Comparison of ENCODE assay signal across 1 cellular context in the genomic region with DNA sequence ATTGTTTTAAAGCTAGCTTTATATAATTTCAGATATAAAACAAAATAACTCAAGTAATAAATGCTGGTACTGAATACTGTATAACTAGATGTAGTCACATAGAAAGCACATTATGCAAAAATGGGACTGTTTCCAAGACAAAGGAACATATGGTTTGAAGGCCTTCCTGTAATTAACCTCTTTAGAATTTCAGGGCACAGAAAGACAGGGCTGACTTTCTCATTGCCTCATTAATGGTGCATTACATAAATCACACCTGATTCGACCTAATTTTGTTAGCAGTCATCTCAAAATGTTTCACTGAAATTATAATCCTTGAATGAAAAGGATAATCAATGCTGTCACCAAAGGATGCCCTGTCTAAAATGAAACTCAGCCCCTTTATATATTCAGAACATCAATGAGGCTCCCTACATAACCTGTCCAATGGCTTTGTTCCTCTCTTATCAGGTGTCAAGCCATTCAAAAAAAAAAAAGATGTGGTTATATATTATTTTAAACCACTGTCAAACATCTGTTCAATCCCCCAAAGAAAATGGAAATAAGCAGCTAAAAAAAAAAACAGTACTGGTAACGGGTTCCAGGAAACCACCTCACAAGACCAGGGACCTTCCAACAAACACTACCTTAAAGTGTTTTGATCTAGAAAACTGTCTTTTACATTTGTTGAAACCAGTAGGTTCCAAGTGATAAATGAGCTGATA.
A peak's percentile ranks its signal among the peaks of the same experiment; 100 is the strongest.
TF ChIP-seq lines count a peak whose summit lies in the region.

No MANE protein-coding gene starts in this region.

TF ChIP-seq in GM12878, 131 proteins besides CTCF, POLR2A, EP300 and RAD21 (continued from another document and continues in another):
- TF ChIP-seq ASH2L (IDR thresholded peaks at IDR 0.05; ENCODE audit: borderline replicate concordance, low read depth) (no peak), RELA (IDR thresholded peaks at IDR 0.05; ENCODE audit: borderline replicate concordance, partially characterized antibody) (peak; percentile 17), EZH2 (IDR thresholded peaks at IDR 0.05; ENCODE audit: borderline replicate concordance, control insufficient read depth, low read depth, low read length) (no peak), STAT3 (IDR thresholded peaks at IDR 0.05; ENCODE audit: low read depth, low read length) (0 out of 2 replicates have a peak, but pooled peaks have one; percentile 38), STAT1 (conservative IDR thresholded peaks at IDR 0.05) (no peak), CBX5 (IDR thresholded peaks at IDR 0.05; ENCODE audit: low read depth) (no peak), ZNF384 (IDR thresholded peaks at IDR 0.05; ENCODE audit: borderline replicate concordance, low read depth, low read length) (peak; percentile 84), JUND (IDR thresholded peaks at IDR 0.05; ENCODE audit: low read depth, low read length) (no peak), ZNF622 (IDR thresholded peaks at IDR 0.05) (no peak), ZZZ3 (IDR thresholded peaks at IDR 0.05; ENCODE audit: control insufficient read depth, insufficient read length, low read depth) (no peak), TAF1 (IDR thresholded peaks at IDR 0.05; ENCODE audit: borderline replicate concordance, low read depth, low read length) (no peak), RBBP5 (conservative IDR thresholded peaks at IDR 0.05) (no peak), ZSCAN29 (IDR thresholded peaks at IDR 0.05) (no peak), SREBF1 (IDR thresholded peaks at IDR 0.05; ENCODE audit: low read length) (no peak), ETV6 (conservative IDR thresholded peaks at IDR 0.05 in 1 of 2, IDR thresholded peaks at IDR 0.05 in 1 of 2; ENCODE audit: borderline replicate concordance in 1 of 2, low read depth in 1 of 2) (no peak), NFXL1 (IDR thresholded peaks at IDR 0.05; ENCODE audit: borderline replicate concordance) (no peak), BRCA1 (IDR thresholded peaks at IDR 0.05; ENCODE audit: low read depth, low read length) (no peak), TCF7 (IDR thresholded peaks at IDR 0.05; ENCODE audit: borderline replicate concordance) (no peak), CBFB (IDR thresholded peaks at IDR 0.05; ENCODE audit: low read depth) (no peak), ZNF207 (IDR thresholded peaks at IDR 0.05; ENCODE audit: borderline replicate concordance) (no peak), IKZF1 (conservative IDR thresholded peaks at IDR 0.05) (peak; percentile 19; the same call in 1 of the 2 replicates), MTA3 (IDR thresholded peaks at IDR 0.05; ENCODE audit: borderline replicate concordance, low read length) (no peak), RAD51 (IDR thresholded peaks at IDR 0.05) (peak; percentile 45; the same call in 1 of the 2 replicates), SREBF2 (IDR thresholded peaks at IDR 0.05; ENCODE audit: low read length) (no peak), NR2F1 (conservative IDR thresholded peaks at IDR 0.05) (peak; percentile 73), HDGF (IDR thresholded peaks at IDR 0.05) (no peak), BHLHE40 (IDR thresholded peaks at IDR 0.05; ENCODE audit: borderline replicate concordance in 1 of 2, low read depth in 2 of 2, low read length in 1 of 2) (peak in 1 of 2 experiments; percentile 21; a peak in 1 of 4 replicates), MTA2 (IDR thresholded peaks at IDR 0.05; ENCODE audit: low read depth) (peak; percentile 83), YBX1 (IDR thresholded peaks at IDR 0.05) (no peak), NFIC (IDR thresholded peaks at IDR 0.05; ENCODE audit: low read depth, low read length) (peak; percentile 38; the same call in 1 of the 2 replicates), MYB (IDR thresholded peaks at IDR 0.05; ENCODE audit: borderline replicate concordance, low read depth, low read length) (no peak), SRF (IDR thresholded peaks at IDR 0.05; ENCODE audit: low read depth in 2 of 2, low read length in 2 of 2) (no peak), IKZF2 (IDR thresholded peaks at IDR 0.05) (peak in 1 of 2 experiments; percentile 29; a peak in 1 of 4 replicates), CREB1 (IDR thresholded peaks at IDR 0.05; ENCODE audit: low read depth) (no peak), SMC3 (IDR thresholded peaks at IDR 0.05; ENCODE audit: borderline replicate concordance, low read length) (no peak), TCF12 (IDR thresholded peaks at IDR 0.05; ENCODE audit: low read depth, low read length) (no peak), POLR2AphosphoS2 (IDR thresholded peaks at IDR 0.05; ENCODE audit: low read depth, low read length) (no peak)
- TF ChIP-seq, protein P1, sequence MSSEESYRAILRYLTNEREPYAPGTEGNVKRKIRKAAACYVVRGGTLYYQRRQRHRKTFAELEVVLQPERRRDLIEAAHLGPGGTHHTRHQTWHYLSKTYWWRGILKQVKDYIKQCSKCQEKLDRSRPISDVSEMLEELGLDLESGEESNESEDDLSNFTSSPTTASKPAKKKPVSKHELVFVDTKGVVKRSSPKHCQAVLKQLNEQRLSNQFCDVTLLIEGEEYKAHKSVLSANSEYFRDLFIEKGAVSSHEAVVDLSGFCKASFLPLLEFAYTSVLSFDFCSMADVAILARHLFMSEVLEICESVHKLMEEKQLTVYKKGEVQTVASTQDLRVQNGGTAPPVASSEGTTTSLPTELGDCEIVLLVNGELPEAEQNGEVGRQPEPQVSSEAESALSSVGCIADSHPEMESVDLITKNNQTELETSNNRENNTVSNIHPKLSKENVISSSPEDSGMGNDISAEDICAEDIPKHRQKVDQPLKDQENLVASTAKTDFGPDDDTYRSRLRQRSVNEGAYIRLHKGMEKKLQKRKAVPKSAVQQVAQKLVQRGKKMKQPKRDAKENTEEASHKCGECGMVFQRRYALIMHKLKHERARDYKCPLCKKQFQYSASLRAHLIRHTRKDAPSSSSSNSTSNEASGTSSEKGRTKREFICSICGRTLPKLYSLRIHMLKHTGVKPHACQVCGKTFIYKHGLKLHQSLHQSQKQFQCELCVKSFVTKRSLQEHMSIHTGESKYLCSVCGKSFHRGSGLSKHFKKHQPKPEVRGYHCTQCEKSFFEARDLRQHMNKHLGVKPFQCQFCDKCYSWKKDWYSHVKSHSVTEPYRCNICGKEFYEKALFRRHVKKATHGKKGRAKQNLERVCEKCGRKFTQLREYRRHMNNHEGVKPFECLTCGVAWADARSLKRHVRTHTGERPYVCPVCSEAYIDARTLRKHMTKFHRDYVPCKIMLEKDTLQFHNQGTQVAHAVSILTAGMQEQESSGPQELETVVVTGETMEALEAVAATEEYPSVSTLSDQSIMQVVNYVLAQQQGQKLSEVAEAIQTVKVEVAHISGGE (CRISPR knock-in tag; IDR thresholded peaks at IDR 0.05): no peak
- TF ChIP-seq, protein P2, sequence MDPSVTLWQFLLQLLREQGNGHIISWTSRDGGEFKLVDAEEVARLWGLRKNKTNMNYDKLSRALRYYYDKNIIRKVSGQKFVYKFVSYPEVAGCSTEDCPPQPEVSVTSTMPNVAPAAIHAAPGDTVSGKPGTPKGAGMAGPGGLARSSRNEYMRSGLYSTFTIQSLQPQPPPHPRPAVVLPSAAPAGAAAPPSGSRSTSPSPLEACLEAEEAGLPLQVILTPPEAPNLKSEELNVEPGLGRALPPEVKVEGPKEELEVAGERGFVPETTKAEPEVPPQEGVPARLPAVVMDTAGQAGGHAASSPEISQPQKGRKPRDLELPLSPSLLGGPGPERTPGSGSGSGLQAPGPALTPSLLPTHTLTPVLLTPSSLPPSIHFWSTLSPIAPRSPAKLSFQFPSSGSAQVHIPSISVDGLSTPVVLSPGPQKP (IDR thresholded peaks at IDR 0.05; ENCODE audit: low read depth, low read length): no peak
- TF ChIP-seq, protein P3, sequence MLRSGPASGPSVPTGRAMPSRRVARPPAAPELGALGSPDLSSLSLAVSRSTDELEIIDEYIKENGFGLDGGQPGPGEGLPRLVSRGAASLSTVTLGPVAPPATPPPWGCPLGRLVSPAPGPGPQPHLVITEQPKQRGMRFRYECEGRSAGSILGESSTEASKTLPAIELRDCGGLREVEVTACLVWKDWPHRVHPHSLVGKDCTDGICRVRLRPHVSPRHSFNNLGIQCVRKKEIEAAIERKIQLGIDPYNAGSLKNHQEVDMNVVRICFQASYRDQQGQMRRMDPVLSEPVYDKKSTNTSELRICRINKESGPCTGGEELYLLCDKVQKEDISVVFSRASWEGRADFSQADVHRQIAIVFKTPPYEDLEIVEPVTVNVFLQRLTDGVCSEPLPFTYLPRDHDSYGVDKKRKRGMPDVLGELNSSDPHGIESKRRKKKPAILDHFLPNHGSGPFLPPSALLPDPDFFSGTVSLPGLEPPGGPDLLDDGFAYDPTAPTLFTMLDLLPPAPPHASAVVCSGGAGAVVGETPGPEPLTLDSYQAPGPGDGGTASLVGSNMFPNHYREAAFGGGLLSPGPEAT (IDR thresholded peaks at IDR 0.05; ENCODE audit: low read depth): peak; percentile 83
- TF ChIP-seq, protein P4, sequence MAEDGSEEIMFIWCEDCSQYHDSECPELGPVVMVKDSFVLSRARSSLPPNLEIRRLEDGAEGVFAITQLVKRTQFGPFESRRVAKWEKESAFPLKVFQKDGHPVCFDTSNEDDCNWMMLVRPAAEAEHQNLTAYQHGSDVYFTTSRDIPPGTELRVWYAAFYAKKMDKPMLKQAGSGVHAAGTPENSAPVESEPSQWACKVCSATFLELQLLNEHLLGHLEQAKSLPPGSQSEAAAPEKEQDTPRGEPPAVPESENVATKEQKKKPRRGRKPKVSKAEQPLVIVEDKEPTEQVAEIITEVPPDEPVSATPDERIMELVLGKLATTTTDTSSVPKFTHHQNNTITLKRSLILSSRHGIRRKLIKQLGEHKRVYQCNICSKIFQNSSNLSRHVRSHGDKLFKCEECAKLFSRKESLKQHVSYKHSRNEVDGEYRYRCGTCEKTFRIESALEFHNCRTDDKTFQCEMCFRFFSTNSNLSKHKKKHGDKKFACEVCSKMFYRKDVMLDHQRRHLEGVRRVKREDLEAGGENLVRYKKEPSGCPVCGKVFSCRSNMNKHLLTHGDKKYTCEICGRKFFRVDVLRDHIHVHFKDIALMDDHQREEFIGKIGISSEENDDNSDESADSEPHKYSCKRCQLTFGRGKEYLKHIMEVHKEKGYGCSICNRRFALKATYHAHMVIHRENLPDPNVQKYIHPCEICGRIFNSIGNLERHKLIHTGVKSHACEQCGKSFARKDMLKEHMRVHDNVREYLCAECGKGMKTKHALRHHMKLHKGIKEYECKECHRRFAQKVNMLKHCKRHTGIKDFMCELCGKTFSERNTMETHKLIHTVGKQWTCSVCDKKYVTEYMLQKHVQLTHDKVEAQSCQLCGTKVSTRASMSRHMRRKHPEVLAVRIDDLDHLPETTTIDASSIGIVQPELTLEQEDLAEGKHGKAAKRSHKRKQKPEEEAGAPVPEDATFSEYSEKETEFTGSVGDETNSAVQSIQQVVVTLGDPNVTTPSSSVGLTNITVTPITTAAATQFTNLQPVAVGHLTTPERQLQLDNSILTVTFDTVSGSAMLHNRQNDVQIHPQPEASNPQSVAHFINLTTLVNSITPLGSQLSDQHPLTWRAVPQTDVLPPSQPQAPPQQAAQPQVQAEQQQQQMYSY (CRISPR knock-in tag; IDR thresholded peaks at IDR 0.05): no peak
- TF ChIP-seq, protein P5, sequence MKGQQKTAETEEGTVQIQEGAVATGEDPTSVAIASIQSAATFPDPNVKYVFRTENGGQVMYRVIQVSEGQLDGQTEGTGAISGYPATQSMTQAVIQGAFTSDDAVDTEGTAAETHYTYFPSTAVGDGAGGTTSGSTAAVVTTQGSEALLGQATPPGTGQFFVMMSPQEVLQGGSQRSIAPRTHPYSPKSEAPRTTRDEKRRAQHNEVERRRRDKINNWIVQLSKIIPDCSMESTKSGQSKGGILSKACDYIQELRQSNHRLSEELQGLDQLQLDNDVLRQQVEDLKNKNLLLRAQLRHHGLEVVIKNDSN (IDR thresholded peaks at IDR 0.05; ENCODE audit: borderline replicate concordance, extremely low read length, insufficient read depth, low read depth, low read length): no peak
- TF ChIP-seq, protein P6, sequence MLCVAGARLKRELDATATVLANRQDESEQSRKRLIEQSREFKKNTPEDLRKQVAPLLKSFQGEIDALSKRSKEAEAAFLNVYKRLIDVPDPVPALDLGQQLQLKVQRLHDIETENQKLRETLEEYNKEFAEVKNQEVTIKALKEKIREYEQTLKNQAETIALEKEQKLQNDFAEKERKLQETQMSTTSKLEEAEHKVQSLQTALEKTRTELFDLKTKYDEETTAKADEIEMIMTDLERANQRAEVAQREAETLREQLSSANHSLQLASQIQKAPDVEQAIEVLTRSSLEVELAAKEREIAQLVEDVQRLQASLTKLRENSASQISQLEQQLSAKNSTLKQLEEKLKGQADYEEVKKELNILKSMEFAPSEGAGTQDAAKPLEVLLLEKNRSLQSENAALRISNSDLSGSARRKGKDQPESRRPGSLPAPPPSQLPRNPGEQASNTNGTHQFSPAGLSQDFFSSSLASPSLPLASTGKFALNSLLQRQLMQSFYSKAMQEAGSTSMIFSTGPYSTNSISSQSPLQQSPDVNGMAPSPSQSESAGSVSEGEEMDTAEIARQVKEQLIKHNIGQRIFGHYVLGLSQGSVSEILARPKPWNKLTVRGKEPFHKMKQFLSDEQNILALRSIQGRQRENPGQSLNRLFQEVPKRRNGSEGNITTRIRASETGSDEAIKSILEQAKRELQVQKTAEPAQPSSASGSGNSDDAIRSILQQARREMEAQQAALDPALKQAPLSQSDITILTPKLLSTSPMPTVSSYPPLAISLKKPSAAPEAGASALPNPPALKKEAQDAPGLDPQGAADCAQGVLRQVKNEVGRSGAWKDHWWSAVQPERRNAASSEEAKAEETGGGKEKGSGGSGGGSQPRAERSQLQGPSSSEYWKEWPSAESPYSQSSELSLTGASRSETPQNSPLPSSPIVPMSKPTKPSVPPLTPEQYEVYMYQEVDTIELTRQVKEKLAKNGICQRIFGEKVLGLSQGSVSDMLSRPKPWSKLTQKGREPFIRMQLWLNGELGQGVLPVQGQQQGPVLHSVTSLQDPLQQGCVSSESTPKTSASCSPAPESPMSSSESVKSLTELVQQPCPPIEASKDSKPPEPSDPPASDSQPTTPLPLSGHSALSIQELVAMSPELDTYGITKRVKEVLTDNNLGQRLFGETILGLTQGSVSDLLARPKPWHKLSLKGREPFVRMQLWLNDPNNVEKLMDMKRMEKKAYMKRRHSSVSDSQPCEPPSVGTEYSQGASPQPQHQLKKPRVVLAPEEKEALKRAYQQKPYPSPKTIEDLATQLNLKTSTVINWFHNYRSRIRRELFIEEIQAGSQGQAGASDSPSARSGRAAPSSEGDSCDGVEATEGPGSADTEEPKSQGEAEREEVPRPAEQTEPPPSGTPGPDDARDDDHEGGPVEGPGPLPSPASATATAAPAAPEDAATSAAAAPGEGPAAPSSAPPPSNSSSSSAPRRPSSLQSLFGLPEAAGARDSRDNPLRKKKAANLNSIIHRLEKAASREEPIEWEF (IDR thresholded peaks at IDR 0.05; ENCODE audit: insufficient replicate concordance, low read depth, low read length): peak; percentile 37
- TF ChIP-seq, protein P7, sequence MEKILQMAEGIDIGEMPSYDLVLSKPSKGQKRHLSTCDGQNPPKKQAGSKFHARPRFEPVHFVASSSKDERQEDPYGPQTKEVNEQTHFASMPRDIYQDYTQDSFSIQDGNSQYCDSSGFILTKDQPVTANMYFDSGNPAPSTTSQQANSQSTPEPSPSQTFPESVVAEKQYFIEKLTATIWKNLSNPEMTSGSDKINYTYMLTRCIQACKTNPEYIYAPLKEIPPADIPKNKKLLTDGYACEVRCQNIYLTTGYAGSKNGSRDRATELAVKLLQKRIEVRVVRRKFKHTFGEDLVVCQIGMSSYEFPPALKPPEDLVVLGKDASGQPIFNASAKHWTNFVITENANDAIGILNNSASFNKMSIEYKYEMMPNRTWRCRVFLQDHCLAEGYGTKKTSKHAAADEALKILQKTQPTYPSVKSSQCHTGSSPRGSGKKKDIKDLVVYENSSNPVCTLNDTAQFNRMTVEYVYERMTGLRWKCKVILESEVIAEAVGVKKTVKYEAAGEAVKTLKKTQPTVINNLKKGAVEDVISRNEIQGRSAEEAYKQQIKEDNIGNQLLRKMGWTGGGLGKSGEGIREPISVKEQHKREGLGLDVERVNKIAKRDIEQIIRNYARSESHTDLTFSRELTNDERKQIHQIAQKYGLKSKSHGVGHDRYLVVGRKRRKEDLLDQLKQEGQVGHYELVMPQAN (conservative IDR thresholded peaks at IDR 0.05): no peak
